In genomic region chr10:17599089-17599488, GRCh38 we compare ENCODE assay signal across 9 cellular contexts. TPM values are rescaled to one million over a fixed set of nuclear protein-coding genes. Genes with fewer than 3 reads are reported as not detected.
DNase-seq lines count a peak whose midpoint lies in the region; ATAC-seq and TF ChIP-seq lines count a peak whose summit lies in the region.
"Had no signal": no experiment of that assay in that cellular context is flagged by ENCODE, and none has a peak within 500 bp of the region (broad histone marks: within the 10 kb centered on the region; RNA-seq: fewer than 3 reads in every experiment).

No MANE protein-coding gene starts in this region.

- no peaks in the 10 kb centered on the region for H3K9me2 ChIP-seq in Karpas-422 (replicated peaks; ENCODE audit: insufficient read depth, low read length)

- H3K4me3 ChIP-seq in GM12864 (ENCODE audit: low read depth, low read length) (no peak overlapping the region), Karpas-422 (ENCODE audit: low read length) (no peak overlapping the region), astrocyte of the spinal cord (ENCODE audit: low read depth, low read length) (no peak overlapping the region)

- H3K27ac Mint-ChIP-seq in nephron, result no peak overlapping the region
- H3K27ac Mint-ChIP-seq: activated B cell treated with CpG ODN at 0.5 μM for 24 hours had no signal

- no peaks in the 10 kb centered on the region for H4K20me1 ChIP-seq in Karpas-422 (ENCODE audit: insufficient read depth, low read depth, low read length)

- ATAC-seq in GM21447 (IDR thresholded peaks at IDR 0.05; ENCODE audit: unreplicated experiment), result no peak

- H3K27ac ChIP-seq in Karpas-422 (ENCODE audit: low read length), result no peak overlapping the region

- TF ChIP-seq CTCF in GM12864 (IDR thresholded peaks at IDR 0.05; ENCODE audit: low read depth, low read length, missing control alignments) (peak; percentile 37), astrocyte of the spinal cord (IDR thresholded peaks at IDR 0.05; ENCODE audit: low read depth, low read length) (peak; percentile 54), nephron (IDR thresholded peaks at IDR 0.05; ENCODE audit: unreplicated experiment in 3 of 3) (peak; percentile 30 to 52 (median 32))

- DNase-seq in GM12864 (ENCODE audit: low read depth) (no peak), Karpas-422 (peak; percentile 57), astrocyte of the spinal cord (ENCODE audit: low read depth, low spot score) (peak; percentile 66), NCI-H128 (lab: John Stamatoyannopoulos, UW; ENCODE audit: unreplicated experiment) (no peak)
- DNase-seq in effector CD4-positive, alpha-beta T cell, result no peak
- no peak for DNase-seq in stimulated activated naive CD4-positive, alpha-beta T cell treated with Interleukin-2 at 50 U/mL for 16 hours (lab: John Stamatoyannopoulos, UW)
- DNase-seq: activated B cell treated with CpG ODN at 0.5 μM for 24 hours had no signal

- no peaks in the 10 kb centered on the region for H3K36me3 Mint-ChIP-seq in nephron (ENCODE audit: low read depth)

- no peaks in the 10 kb centered on the region for H3K9me3 ChIP-seq in Karpas-422 (ENCODE audit: low read length)

- no peaks in the 10 kb centered on the region for H3K79me2 ChIP-seq in Karpas-422 (ENCODE audit: low read length)

- no peaks in the 10 kb centered on the region for H3K36me3 ChIP-seq in Karpas-422 (ENCODE audit: insufficient read depth, low read length)

- no peak overlapping the region for H3K4me2 ChIP-seq in Karpas-422 (ENCODE audit: low read depth, low read length, poor library complexity, severe bottlenecking)

- H3K27me3 ChIP-seq in Karpas-422 (ENCODE audit: low read length), result no peaks in the 10 kb centered on the region; the same call in 1 of the 2 replicates

- in situ Hi-C loops in astrocyte of the spinal cord (cut with HindIII; ENCODE audit: low sequenced_read_pairs), result no loop called here

- H3K4me1 ChIP-seq in Karpas-422 (ENCODE audit: low read length), result no peaks in the 10 kb centered on the region

- H3K27me3 Mint-ChIP-seq in nephron (ENCODE audit: low read depth), result no peaks in the 10 kb centered on the region

- no peaks in the 10 kb centered on the region for H3K9me3 Mint-ChIP-seq in nephron
- H3K9me3 Mint-ChIP-seq: activated B cell treated with CpG ODN at 0.5 μM for 24 hours had no signal

- no peak overlapping the region for H2AFZ ChIP-seq in Karpas-422 (ENCODE audit: low read length)

- no peak overlapping the region for H3K4me3 Mint-ChIP-seq in nephron
- H3K4me3 Mint-ChIP-seq: activated B cell treated with CpG ODN at 0.5 μM for 24 hours had no signal

- H3K9ac ChIP-seq in Karpas-422 (ENCODE audit: low read length), result no peak overlapping the region

- no peaks in the 10 kb centered on the region for H3K4me1 Mint-ChIP-seq in nephron
- H3K4me1 Mint-ChIP-seq: activated B cell treated with CpG ODN at 0.5 μM for 24 hours had no signal

RNA-seq across cellular contexts. Expression of gene HACD1, which starts 18.1 kb away (rescaled TPM):
- total RNA-seq in Karpas-422 (2014; rRNA removed; shearing (Covaris generic); ENCODE audit: low replicate concordance), result not detected in 2 replicates

RNA-seq across cellular contexts. Expression of gene STAM, which starts 44.9 kb away (rescaled TPM):
- total RNA-seq in Karpas-422 (2014; rRNA removed; shearing (Covaris generic); ENCODE audit: low replicate concordance), result 7.3 and 14.4 TPM in 2 replicates

Comparison
In these comparisons a context has a peak if more than half of its experiments do, and no peak if none do; other contexts are left out.
1. DNase-seq: peak in Karpas-422 (single experiment) and astrocyte of the spinal cord (single experiment); none in GM12864 (single experiment), effector CD4-positive, alpha-beta T cell (single experiment), stimulated activated naive CD4-positive, alpha-beta T cell treated with Interleukin-2 at 50 U/mL for 16 hours (single experiment) and NCI-H128 (single experiment).
2. Peak in every context shown above with its lines, with median percentiles within 50 percentile points of each other: CTCF ChIP-seq.